In genomic region chr7:11332865-11333228, GRCh38 we compare ENCODE assay signal across 13 cellular contexts.
A peak's percentile ranks its signal among the peaks of the same experiment; 100 is the strongest.
DNase-seq lines count a peak whose midpoint lies in the region; ATAC-seq, FAIRE-seq and TF ChIP-seq lines count a peak whose summit lies in the region.
"Had no signal": no experiment of that assay in that cellular context is flagged by ENCODE, and none has a peak within 500 bp of the region (broad histone marks: within the 10 kb centered on the region; RNA-seq: fewer than 3 reads in every experiment).

No MANE protein-coding gene starts in this region.

- TF ChIP-seq POLR2A in GM12892 (IDR thresholded peaks at IDR 0.05; ENCODE audit: low read depth, low read length), result no peak

- FAIRE-seq in GM12892 (lab: Jason Lieb, UNC), result peak; percentile 86

- no peak for DNase-seq in GM12892 (ENCODE audit: insufficient read length)
- DNase-seq in GM03348 (ENCODE audit: low spot score), result no peak
- no peak for DNase-seq in foreskin melanocyte
- no peak for DNase-seq in NCI-H2029 (lab: John Stamatoyannopoulos, UW)
- no peak for DNase-seq in DMS79 (lab: John Stamatoyannopoulos, UW)
- DNase-seq: cerebellar nuclear complex, DMS53, lower lobe of right lung, NCI-H446, spleen had no signal

- ATAC-seq in GM19372 (IDR thresholded peaks at IDR 0.05; ENCODE audit: low read depth, unreplicated experiment) (peak; percentile 43), HG02623 (IDR thresholded peaks at IDR 0.05; ENCODE audit: unreplicated experiment) (peak; percentile 38), HG03175 (IDR thresholded peaks at IDR 0.05; ENCODE audit: unreplicated experiment) (peak; percentile 30)
- ATAC-seq: lower lobe of right lung had no signal
